ENCODE assay signal across 9 cellular contexts in the genomic region with DNA sequence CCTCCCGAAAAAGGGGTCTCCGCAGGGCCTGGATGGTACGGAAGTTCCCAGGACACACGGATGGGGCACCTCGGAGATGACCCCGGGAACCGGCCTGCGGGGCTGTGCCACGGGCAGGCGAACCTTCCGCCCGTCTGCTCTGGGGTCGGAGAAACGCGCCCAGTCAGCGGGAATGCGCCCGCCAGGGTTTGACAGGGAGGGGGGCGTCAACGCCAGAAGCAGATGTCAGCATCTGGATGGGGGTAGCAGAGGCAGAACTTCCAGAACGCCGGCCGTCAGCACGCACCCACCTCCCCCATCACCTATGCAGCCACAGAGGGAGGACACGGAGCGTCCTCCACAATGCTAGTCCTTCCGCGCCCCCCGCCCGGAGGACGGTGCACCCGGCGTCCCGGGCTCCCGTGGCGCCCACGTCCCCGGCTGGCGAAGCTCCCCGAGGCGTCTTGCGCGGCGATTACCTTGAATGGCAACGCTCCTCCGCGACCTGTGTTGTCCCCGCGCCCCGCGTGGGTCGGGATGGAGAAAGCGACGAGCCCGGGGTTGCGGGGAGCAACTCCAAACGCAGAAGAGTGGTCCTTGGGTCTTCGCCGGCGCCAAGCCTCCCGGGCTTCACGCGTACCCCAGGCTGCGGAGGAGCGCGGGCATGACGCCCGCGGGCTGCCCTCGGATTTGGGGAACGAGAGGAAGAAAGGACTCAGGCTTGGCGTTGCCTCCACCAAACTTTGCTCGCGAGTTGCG. TPM values are rescaled to one million over a fixed set of nuclear protein-coding genes. Genes with fewer than 3 reads are reported as not detected.
A peak's percentile ranks its signal among the peaks of the same experiment; 100 is the strongest.
DNase-seq lines count a peak whose midpoint lies in the region; ATAC-seq and TF ChIP-seq lines count a peak whose summit lies in the region.
"Had no signal": no experiment of that assay in that cellular context is flagged by ENCODE, and none has a peak within 500 bp of the region (broad histone marks: within the 10 kb centered on the region; RNA-seq: fewer than 3 reads in every experiment).

No MANE protein-coding gene starts in this region.

- no peaks in the 10 kb centered on the region for H3K27me3 ChIP-seq in Caco-2 (replicated peaks; ENCODE audit: control insufficient read depth, insufficient read depth, low read length)
- H3K27me3 ChIP-seq in MG63 = peaks cover 7% of the 10 kb centered on the region

- CTCF ChIA-PET in Caco-2 (lab: Charles Lee) = no interaction called here

- H3K27me3 Mint-ChIP-seq in Caco-2 (ENCODE audit: insufficient read depth, unreplicated experiment) (no peaks in the 10 kb centered on the region), osteocyte (ENCODE audit: unreplicated experiment) (peaks cover 35% of the 10 kb centered on the region)

- H3K36me3 ChIP-seq in Caco-2 (ENCODE audit: control insufficient read depth, insufficient read depth, low read length) = peaks cover 2% of the 10 kb centered on the region
- no peaks in the 10 kb centered on the region for H3K36me3 ChIP-seq in MG63

- peak in 1 of 2 experiments; percentile 42 for DNase-seq in Caco-2
- peak; percentile 4 for DNase-seq in MG63
- peak in 1 of 2 donors; percentile 7 for DNase-seq in foreskin fibroblast
- no peak for DNase-seq in osteocyte (ENCODE audit: extremely low spot score, unreplicated experiment)
- DNase-seq in NCI-H446 treated with DMSO at 0.1 percent for 48 hours (lab: John Stamatoyannopoulos, UW) = no peak
- no peak for DNase-seq in AG08395 (ENCODE audit: low spot score)
- DNase-seq: SIG-M5 had no signal

- no TSS peak for BruUV-seq in Caco-2 (replicated peaks; lab: Mats Ljungman, UMichigan)

- H3K9me3 Mint-ChIP-seq in Caco-2 (ENCODE audit: unreplicated experiment) (no peaks in the 10 kb centered on the region), osteocyte (ENCODE audit: unreplicated experiment) (no peaks in the 10 kb centered on the region)

- H3K4me3 Mint-ChIP-seq in Caco-2 (ENCODE audit: unreplicated experiment) (peak overlapping the region; percentile 95), osteocyte (ENCODE audit: unreplicated experiment) (peak overlapping the region; percentile 68)

- ATAC-seq in GM21390 (IDR thresholded peaks at IDR 0.05; ENCODE audit: unreplicated experiment) (no peak), HG03280 (IDR thresholded peaks at IDR 0.05; ENCODE audit: unreplicated experiment) (no peak)

- peak overlapping the region; percentile 98 for H3K4me3 ChIP-seq in Caco-2 (ENCODE audit: low read depth, low read length)
- H3K4me3 ChIP-seq in MG63 = peak overlapping the region; percentile 52
- H3K4me3 ChIP-seq in foreskin fibroblast (ENCODE audit: low read depth in 1 of 2, low read length in 2 of 2) = peak overlapping the region; percentile 17 to 28

- intact Hi-C loops in Caco-2 (cut with micrococcal nuclease; ENCODE audit: unreplicated experiment) = loop anchor here (1.0 to 10.0 kb wide), 8 partner anchors 13 to 413 kb away; no protein-coding TSS in a partner anchor

- POLR2A ChIA-PET in Caco-2 (lab: Charles Lee) = interaction anchor here (0.6 kb wide), 1 partner anchor 26 kb away, joined by 8 read pairs; no protein-coding TSS in a partner anchor

- no peaks in the 10 kb centered on the region for H3K9me3 ChIP-seq in Caco-2
- H3K9me3 ChIP-seq in MG63 = no peaks in the 10 kb centered on the region

- H3K36me3 Mint-ChIP-seq in Caco-2 (ENCODE audit: insufficient read depth, unreplicated experiment) (peaks cover 52% of the 10 kb centered on the region), osteocyte (ENCODE audit: unreplicated experiment) (no peaks in the 10 kb centered on the region)

- TF ChIP-seq CTCF in Caco-2 (IDR thresholded peaks at IDR 0.05; ENCODE audit: insufficient read depth in 1 of 2, low read depth in 1 of 2, low read length in 1 of 2, severe bottlenecking in 1 of 2, unreplicated experiment in 1 of 2) = no peak
- TF ChIP-seq CTCF in foreskin fibroblast (IDR thresholded peaks at IDR 0.05; ENCODE audit: low read depth, low read length) = no peak
- no peak for TF ChIP-seq CTCF in osteocyte (IDR thresholded peaks at IDR 0.05)

- H3K27ac Mint-ChIP-seq in Caco-2 (ENCODE audit: unreplicated experiment) (no peak overlapping the region), osteocyte (ENCODE audit: unreplicated experiment) (no peak overlapping the region)

- peaks cover 43% of the 10 kb centered on the region for H3K4me1 ChIP-seq in Caco-2

- H3K4me1 Mint-ChIP-seq in Caco-2 (ENCODE audit: low read depth, unreplicated experiment) (peaks cover 21% of the 10 kb centered on the region), osteocyte (ENCODE audit: unreplicated experiment) (peaks cover 13% of the 10 kb centered on the region)

RNA-seq across cellular contexts. Expression of a gene that starts 0.6 kb away (rescaled TPM):
- total RNA-seq in Caco-2 (2022) = 266 and 286 TPM in 2 replicates
- 6.3 and 9.0 TPM in 2 replicates for total RNA-seq in MG63 (2014; rRNA removed; shearing (Covaris generic); ENCODE audit: low replicate concordance)
- total RNA-seq in osteocyte = 8.0 and 10.3 TPM in 2 replicates

Comparison
In these comparisons a context has a peak if more than half of its experiments do, and no peak if none do; other contexts are left out.
1. H3K4me3 ChIP-seq: peak in every context shown above with its lines; median percentile 98 in Caco-2; 52 in MG63; 22 in foreskin fibroblast.
2. RNA of a gene that starts 0.6 kb away (total RNA-seq): 266 to 286 TPM in Caco-2; 8.0 to 10.3 TPM in osteocyte and 6.3 to 9.0 TPM in MG63; every median in the first group is over 10 times any median in the second.